ENCODE assay signal across 10 cellular contexts in genomic region chr22:31951201-31952093, GRCh38. TPM values are rescaled to one million over a fixed set of nuclear protein-coding genes. Genes with fewer than 3 reads are reported as not detected.
A peak's percentile ranks its signal among the peaks of the same experiment; 100 is the strongest.
DNase-seq lines count a peak whose midpoint lies in the region; ATAC-seq, FAIRE-seq and TF ChIP-seq lines count a peak whose summit lies in the region.
"Had no signal": no experiment of that assay in that cellular context is flagged by ENCODE, and none has a peak within 500 bp of the region (broad histone marks: within the 10 kb centered on the region; RNA-seq: fewer than 3 reads in every experiment).

No MANE protein-coding gene starts in this region.

- peak overlapping the region; percentile 14 for H3K4me3 Mint-ChIP-seq in activated CD8-positive, alpha-beta memory T cell treated with anti-CD3 and anti-CD28 coated beads, Interleukin-2, amount 10 ng/mL, durations not matched to agents 7 days and 5 days
- H3K4me3 Mint-ChIP-seq in activated naive CD8-positive, alpha-beta T cell treated with anti-CD3 and anti-CD28 coated beads, Interleukin-2, amount 10 ng/mL, durations not matched to agents 7 days and 5 days: peak overlapping the region; percentile 36
- H3K4me3 Mint-ChIP-seq: B cell had no signal

- peak; percentile 56 for DNase-seq in activated CD8-positive, alpha-beta memory T cell treated with anti-CD3 and anti-CD28 coated beads, Interleukin-2, amount 10 ng/mL, durations not matched to agents 7 days and 5 days
- no peak for DNase-seq in activated CD8-positive, alpha-beta memory T cell treated with anti-CD3 and anti-CD28 coated beads for 24 hours
- no peak for DNase-seq in activated naive CD8-positive, alpha-beta T cell treated with anti-CD3 and anti-CD28 coated beads, Interleukin-2, amount 10 ng/mL, durations not matched to agents 7 days and 5 days
- DNase-seq in kidney (peak; percentile 41), suprapubic skin (ENCODE audit: low spot score in 2 of 2) (no peak), NK-92 (lab: John Stamatoyannopoulos, UW; ENCODE audit: unreplicated experiment) (no peak)
- no peak for DNase-seq in effector memory CD4-positive, alpha-beta T cell
- DNase-seq: activated effector memory CD4-positive, alpha-beta T cell treated with anti-CD3 and anti-CD28 coated beads, Interleukin-2, amount 50 U/mL, for 16 hours had no signal

- H3K4me1 Mint-ChIP-seq in activated CD8-positive, alpha-beta memory T cell treated with anti-CD3 and anti-CD28 coated beads, Interleukin-2, amount 10 ng/mL, durations not matched to agents 7 days and 5 days: peaks cover 76% of the 10 kb centered on the region
- peaks cover 65% of the 10 kb centered on the region for H3K4me1 Mint-ChIP-seq in activated naive CD8-positive, alpha-beta T cell treated with anti-CD3 and anti-CD28 coated beads, Interleukin-2, amount 10 ng/mL, durations not matched to agents 7 days and 5 days

- peak; percentile 58 for ATAC-seq in activated CD8-positive, alpha-beta memory T cell treated with anti-CD3 and anti-CD28 coated beads, Interleukin-2, amount 10 ng/mL, durations not matched to agents 7 days and 5 days
- no peak for ATAC-seq in activated naive CD8-positive, alpha-beta T cell treated with anti-CD3 and anti-CD28 coated beads, Interleukin-2, amount 10 ng/mL, durations not matched to agents 7 days and 5 days (ENCODE audit: low read depth)
- ATAC-seq in GM21529 (IDR thresholded peaks at IDR 0.05; ENCODE audit: unreplicated experiment): no peak

- POLR2A ChIA-PET in activated naive CD8-positive, alpha-beta T cell treated with anti-CD3 and anti-CD28 coated beads, Interleukin-2, amount 10 ng/mL, durations not matched to agents 7 days and 5 days (lab: Charles Lee): interaction anchor here (1.1 to 1.2 kb wide), 2 partner anchors 9 to 290 kb away, joined by 3 read pairs; partner anchors contain the start of gene PISD

- H3K27ac ChIP-seq in kidney (ENCODE audit: low read depth in 2 of 2, low read length in 2 of 2): peak overlapping the region in 1 of 2 donors; percentile 5
- H3K27ac ChIP-seq in suprapubic skin: peak overlapping the region; percentile 74
- no peak overlapping the region for H3K27ac ChIP-seq in effector memory CD4-positive, alpha-beta T cell (ENCODE audit: insufficient read depth, low read length, poor library complexity, severe bottlenecking)

- H3K27ac Mint-ChIP-seq in activated CD8-positive, alpha-beta memory T cell treated with anti-CD3 and anti-CD28 coated beads, Interleukin-2, amount 10 ng/mL, durations not matched to agents 7 days and 5 days: peak overlapping the region; percentile 63
- peak overlapping the region; percentile 28 for H3K27ac Mint-ChIP-seq in activated naive CD8-positive, alpha-beta T cell treated with anti-CD3 and anti-CD28 coated beads, Interleukin-2, amount 10 ng/mL, durations not matched to agents 7 days and 5 days
- H3K27ac Mint-ChIP-seq: B cell had no signal

- 78% methylated on average over 8 of the region's 8 CpGs for WGBS in suprapubic skin

- H3K27me3 Mint-ChIP-seq in activated CD8-positive, alpha-beta memory T cell treated with anti-CD3 and anti-CD28 coated beads, Interleukin-2, amount 10 ng/mL, durations not matched to agents 7 days and 5 days: no peaks in the 10 kb centered on the region
- H3K27me3 Mint-ChIP-seq in activated naive CD8-positive, alpha-beta T cell treated with anti-CD3 and anti-CD28 coated beads, Interleukin-2, amount 10 ng/mL, durations not matched to agents 7 days and 5 days: no peaks in the 10 kb centered on the region
- H3K27me3 Mint-ChIP-seq: B cell had no signal

- H3K9me3 ChIP-seq in kidney (ENCODE audit: control insufficient read depth in 1 of 2, low read length in 2 of 2): no peaks in the 10 kb centered on the region
- H3K9me3 ChIP-seq in suprapubic skin: no peaks in the 10 kb centered on the region
- no peaks in the 10 kb centered on the region for H3K9me3 ChIP-seq in effector memory CD4-positive, alpha-beta T cell (ENCODE audit: control insufficient read depth, low read length)

- FAIRE-seq in kidney (lab: Jason Lieb, UNC): no peak

- H3K9me3 Mint-ChIP-seq in activated CD8-positive, alpha-beta memory T cell treated with anti-CD3 and anti-CD28 coated beads, Interleukin-2, amount 10 ng/mL, durations not matched to agents 7 days and 5 days (ENCODE audit: low read depth): no peaks in the 10 kb centered on the region
- H3K9me3 Mint-ChIP-seq in activated naive CD8-positive, alpha-beta T cell treated with anti-CD3 and anti-CD28 coated beads, Interleukin-2, amount 10 ng/mL, durations not matched to agents 7 days and 5 days: no peaks in the 10 kb centered on the region

- CTCF ChIA-PET in activated CD8-positive, alpha-beta memory T cell treated with anti-CD3 and anti-CD28 coated beads, Interleukin-2, amount 10 ng/mL, durations not matched to agents 7 days and 5 days (lab: Charles Lee): interaction anchor here (0.5 to 2.1 kb wide), 4 partner anchors 11 to 288 kb away, joined by 4 to 11 read pairs (median 6); no protein-coding TSS in a partner anchor

- H3K36me3 ChIP-seq in kidney (ENCODE audit: control insufficient read depth in 1 of 2, insufficient read depth in 2 of 2, low read length in 2 of 2) (peaks cover under 1 to 7% of the 10 kb centered on the region in 2 donors), suprapubic skin (peaks cover 16% of the 10 kb centered on the region)
- peaks cover 15% of the 10 kb centered on the region for H3K36me3 ChIP-seq in effector memory CD4-positive, alpha-beta T cell (ENCODE audit: control insufficient read depth, insufficient read depth, low read length)

- H3K27me3 ChIP-seq in suprapubic skin: no peaks in the 10 kb centered on the region
- no peaks in the 10 kb centered on the region for H3K27me3 ChIP-seq in effector memory CD4-positive, alpha-beta T cell (replicated peaks; ENCODE audit: control insufficient read depth, insufficient read depth, low read length, poor library complexity, severe bottlenecking)

- no peak overlapping the region for H3K4me3 ChIP-seq in kidney (ENCODE audit: low read length in 2 of 2)
- H3K4me3 ChIP-seq in suprapubic skin: no peak overlapping the region
- no peak overlapping the region for H3K4me3 ChIP-seq in effector memory CD4-positive, alpha-beta T cell (ENCODE audit: insufficient read depth, low read depth, low read length, poor library complexity, severe bottlenecking)

- H3K4me1 ChIP-seq in kidney (ENCODE audit: control insufficient read depth in 1 of 2, insufficient read depth in 1 of 2, low read depth in 1 of 2, low read length in 2 of 2) (peaks cover 7 to 11% of the 10 kb centered on the region in 2 donors), suprapubic skin (peaks cover 68% of the 10 kb centered on the region)
- H3K4me1 ChIP-seq in effector memory CD4-positive, alpha-beta T cell (ENCODE audit: control insufficient read depth, insufficient read depth, low read length, poor library complexity, severe bottlenecking): peaks cover 42% of the 10 kb centered on the region

- no peak for TF ChIP-seq POLR2A in suprapubic skin (IDR thresholded peaks at IDR 0.05)

- H3K9ac ChIP-seq in kidney (ENCODE audit: low read length in 2 of 2): no peak overlapping the region

- TF ChIP-seq CTCF in kidney (IDR thresholded peaks at IDR 0.05; ENCODE audit: borderline replicate concordance, extremely low read depth, insufficient read depth): no peak
- no peak for TF ChIP-seq CTCF in suprapubic skin (IDR thresholded peaks at IDR 0.05)

- intact Hi-C loops in kidney (cut with DNase I): no loop called here

- no peak for TF ChIP-seq EP300 in suprapubic skin (IDR thresholded peaks at IDR 0.05)

- peaks cover 70% of the 10 kb centered on the region for H3K36me3 Mint-ChIP-seq in activated CD8-positive, alpha-beta memory T cell treated with anti-CD3 and anti-CD28 coated beads, Interleukin-2, amount 10 ng/mL, durations not matched to agents 7 days and 5 days
- H3K36me3 Mint-ChIP-seq in activated naive CD8-positive, alpha-beta T cell treated with anti-CD3 and anti-CD28 coated beads, Interleukin-2, amount 10 ng/mL, durations not matched to agents 7 days and 5 days: peaks cover 51% of the 10 kb centered on the region

RNA-seq across cellular contexts. Expression of gene YWHAH, which starts 7.1 kb away (rescaled TPM):
- total RNA-seq in activated CD8-positive, alpha-beta memory T cell treated with anti-CD3 and anti-CD28 coated beads, Interleukin-2, amount 10 ng/mL, durations not matched to agents 7 days and 5 days: 100 to 1,000 TPM; 224 to 254 TPM
- total RNA-seq in activated naive CD8-positive, alpha-beta T cell treated with anti-CD3 and anti-CD28 coated beads, Interleukin-2, amount 10 ng/mL, durations not matched to agents 7 days and 5 days: 100 to 1,000 TPM; 159 to 160 TPM
- total RNA-seq in kidney (274 TPM), suprapubic skin (10 to 100 TPM; 52.9 to 76.6 (median 66.4) TPM)
- 82.0 TPM for polyA plus RNA-seq in kidney (ENCODE audit: insufficient read depth, low read depth, low replicate concordance)

Comparison
In these comparisons a context has a peak if more than half of its experiments do, and no peak if none do; other contexts are left out.
1. DNase-seq: peak in activated CD8-positive, alpha-beta memory T cell treated with anti-CD3 and anti-CD28 coated beads, Interleukin-2, amount 10 ng/mL, durations not matched to agents 7 days and 5 days (single experiment) and kidney (single experiment); none in activated CD8-positive, alpha-beta memory T cell treated with anti-CD3 and anti-CD28 coated beads for 24 hours (single experiment), activated naive CD8-positive, alpha-beta T cell treated with anti-CD3 and anti-CD28 coated beads, Interleukin-2, amount 10 ng/mL, durations not matched to agents 7 days and 5 days (single experiment), suprapubic skin (0 of 2), NK-92 (single experiment) and effector memory CD4-positive, alpha-beta T cell (0 of 3).